Comparison of ENCODE assay signal across 21 cellular contexts in the genomic region with DNA sequence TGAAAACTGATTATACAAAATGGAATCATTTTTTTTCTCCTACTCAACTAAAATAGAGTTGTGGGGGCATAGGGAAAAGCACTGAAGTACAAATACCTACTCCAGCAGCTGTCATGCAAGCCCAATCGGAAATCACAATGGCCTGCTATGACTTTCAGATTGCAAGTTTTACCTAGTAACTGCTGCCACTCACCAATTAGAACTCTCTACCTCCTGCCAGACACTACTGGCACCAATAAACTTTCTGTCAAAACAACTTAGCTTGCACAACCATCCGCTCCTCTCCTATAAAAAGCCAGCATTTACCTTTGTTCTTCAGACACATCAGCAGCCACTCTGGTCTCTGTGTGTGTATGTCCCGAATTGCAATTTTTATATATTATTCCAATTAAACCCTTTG. TPM values are rescaled to one million over a fixed set of nuclear protein-coding genes. Genes with fewer than 3 reads are reported as not detected.
DNase-seq lines count a peak whose midpoint lies in the region; ATAC-seq, FAIRE-seq and TF ChIP-seq lines count a peak whose summit lies in the region.
"Had no signal": no experiment of that assay in that cellular context is flagged by ENCODE, and none has a peak within 500 bp of the region (broad histone marks: within the 10 kb centered on the region; RNA-seq: fewer than 3 reads in every experiment).

No MANE protein-coding gene starts in this region.

- no peaks in the 10 kb centered on the region for H3K27me3 Mint-ChIP-seq in WTC11 (ENCODE audit: low read depth)

- BruUV-seq in IMR-90 (replicated peaks; lab: Mats Ljungman, UMichigan): no TSS peak

- no peak overlapping the region for H2AK5ac ChIP-seq in IMR-90 (ENCODE audit: low read depth, low read length)

- H3K36me3 Mint-ChIP-seq in WTC11: no peaks in the 10 kb centered on the region
- H3K36me3 Mint-ChIP-seq: CD4-positive, CD25-positive, alpha-beta regulatory T cell had no signal

- in situ Hi-C loops in IMR-90 (cut with MboI; ENCODE audit: low sequenced_read_pairs): no loop called here
- in situ Hi-C loops in SK-MEL-5 (cut with HindIII; ENCODE audit: low pct_unique_long_range_greater_than_20kb, low sequenced_read_pairs): no loop called here

- H3K36me3 ChIP-seq in IMR-90 (ENCODE audit: control insufficient read depth, insufficient read depth, low read length): no peaks in the 10 kb centered on the region
- no peaks in the 10 kb centered on the region for H3K36me3 ChIP-seq in upper lobe of right lung

- H3K9me1 ChIP-seq in IMR-90 (ENCODE audit: insufficient read depth, low read length): no peaks in the 10 kb centered on the region

- H3K27me3 ChIP-seq in IMR-90 (ENCODE audit: control insufficient read depth, insufficient read depth, low read length) (no peaks in the 10 kb centered on the region; the same call in 1 of the 2 replicates), upper lobe of right lung (no peaks in the 10 kb centered on the region)

- H3K9me3 Mint-ChIP-seq in WTC11: no peaks in the 10 kb centered on the region

- H3K18ac ChIP-seq in IMR-90 (ENCODE audit: low read depth, low read length): peak overlapping the region; percentile 64; the same call in 1 of the 2 replicates

- 86% methylated on average over 1 of the region's 3 CpGs; no CpG with 5 or more reads in 1 of the 2 experiments for WGBS in IMR-90 (ENCODE audit: extremely low coverage in 2 of 2, insufficient read length in 1 of 2), 2 experiments

- no peak for ATAC-seq in IMR-90 (ENCODE audit: low read depth)
- ATAC-seq in HG03457 (IDR thresholded peaks at IDR 0.05; ENCODE audit: unreplicated experiment): no peak
- ATAC-seq in WTC11: no peak
- no peak for ATAC-seq in upper lobe of right lung
- ATAC-seq: HCT116, PC-3 had no signal

- H2AFZ ChIP-seq in IMR-90 (replicated peaks; ENCODE audit: low read length, poor library complexity): no peak overlapping the region
- H2AFZ ChIP-seq: GM23248 had no signal

- H2BK120ac ChIP-seq in IMR-90 (ENCODE audit: low read depth, low read length): no peak overlapping the region

- CTCF ChIA-PET in IMR-90 (lab: Yijun Ruan, JAX): interaction anchor here (0.6 kb wide), 1 partner anchor 11 kb away, joined by 3 read pairs; no protein-coding TSS in a partner anchor
- CTCF ChIA-PET in WTC11 (lab: Charles Lee): interaction anchor here (1.9 kb wide), 1 partner anchor 9 kb away, joined by 6 read pairs; a partner anchor contains a TSS

- no peak overlapping the region for H3K14ac ChIP-seq in IMR-90 (replicated peaks; ENCODE audit: low read depth, low read length)

- no peak for TF ChIP-seq CTCF in IMR-90 (conservative IDR thresholded peaks at IDR 0.05; ENCODE audit: low read depth, low read length)
- TF ChIP-seq CTCF in fibroblast of villous mesenchyme (IDR thresholded peaks at IDR 0.05; ENCODE audit: insufficient read depth, low read depth, low read length): no peak
- no peak for TF ChIP-seq CTCF in WTC11 (IDR thresholded peaks at IDR 0.05)
- no peak for TF ChIP-seq CTCF in upper lobe of right lung (IDR thresholded peaks at IDR 0.05)

- no peak for FAIRE-seq in RCC 7860 (lab: Jason Lieb, UNC)

- no peak overlapping the region for H2BK15ac ChIP-seq in IMR-90 (ENCODE audit: low read depth, low read length)

- H3K4ac ChIP-seq in IMR-90 (ENCODE audit: low read depth, low read length): no peak overlapping the region

- H2BK20ac ChIP-seq in IMR-90 (ENCODE audit: low read depth, low read length): no peak overlapping the region

- H2AK9ac ChIP-seq in IMR-90 (replicated peaks; ENCODE audit: low read depth, low read length, poor library complexity): no peak overlapping the region

- no peak overlapping the region for H3K56ac ChIP-seq in IMR-90 (ENCODE audit: extremely low read depth, insufficient read depth, low read length)

- H4K8ac ChIP-seq in IMR-90 (ENCODE audit: low read depth in 2 of 2, low read length in 2 of 2): no peak overlapping the region

- no peak overlapping the region for H3K4me3 Mint-ChIP-seq in WTC11
- H3K4me3 Mint-ChIP-seq: CD4-positive, CD25-positive, alpha-beta regulatory T cell had no signal

- H3K27ac ChIP-seq in IMR-90 (ENCODE audit: insufficient read depth, low read length) (no peak overlapping the region), upper lobe of right lung (no peak overlapping the region)
- H3K27ac ChIP-seq: GM23248, RWPE1 had no signal

- H3K27ac Mint-ChIP-seq in WTC11: no peak overlapping the region

- H4K5ac ChIP-seq in IMR-90 (ENCODE audit: low read depth, low read length): no peak overlapping the region

- H3K79me1 ChIP-seq in IMR-90 (ENCODE audit: low read depth in 1 of 2, low read length in 2 of 2): no peaks in the 10 kb centered on the region

- H3K23ac ChIP-seq in IMR-90 (ENCODE audit: low read depth, low read length): no peak overlapping the region

- no peak overlapping the region for H2BK5ac ChIP-seq in IMR-90 (ENCODE audit: low read depth, low read length, poor library complexity, severe bottlenecking)

- no peak overlapping the region for H3K4me2 ChIP-seq in IMR-90 (ENCODE audit: low read depth, low read length)

- H3K9ac ChIP-seq in IMR-90 (ENCODE audit: low read depth, low read length): no peak overlapping the region
- H3K9ac ChIP-seq: GM23248 had no signal

- H4K91ac ChIP-seq in IMR-90 (ENCODE audit: insufficient read depth, low read depth, low read length): no peak overlapping the region

- H3K4me3 ChIP-seq in IMR-90 (ENCODE audit: insufficient read depth, low read depth, low read length): no peak overlapping the region
- no peak overlapping the region for H3K4me3 ChIP-seq in fibroblast of villous mesenchyme (ENCODE audit: low read depth, low read length)
- H3K4me3 ChIP-seq in upper lobe of right lung: no peak overlapping the region
- H3K4me3 ChIP-seq: GM23248 had no signal

- POLR2A ChIA-PET in IMR-90 (lab: Charles Lee; ENCODE audit: unreplicated experiment) (no interaction called here), WTC11 (lab: Charles Lee) (no interaction called here)

- TF ChIP-seq RAD21 in IMR-90 (IDR thresholded peaks at IDR 0.05; ENCODE audit: low read length): no peak

- dilution Hi-C loops in IMR-90 (cut with HindIII; ENCODE audit: low sequenced_read_pairs, unreplicated experiment): no loop called here

- no peak for TF ChIP-seq POLR2A in IMR-90 (IDR thresholded peaks at IDR 0.05; ENCODE audit: low read depth, low read length)

- DNase-seq in IMR-90 (no peak), SK-MEL-5 (ENCODE audit: low read depth, low spot score) (peak; percentile 36), fibroblast of villous mesenchyme (ENCODE audit: low read depth) (peak; percentile 21), WTC11 (ENCODE audit: low spot score) (no peak), RCC 7860 (ENCODE audit: low spot score) (no peak), upper lobe of right lung (no peak)
- DNase-seq: CD4-positive, CD25-positive, alpha-beta regulatory T cell; DMS79; Kasumi-1; NCI-H1092; NCI-H1436; NCI-H187 treated with DMSO at 0.1 percent for 48 hours; NCI-H2107; NCI-H446 treated with DMSO at 0.1 percent for 48 hours; NCI-H526 treated with DMSO at 0.1 percent for 48 hours; PC-3; SIG-M5 had no signal

- no peaks in the 10 kb centered on the region for H3K9me3 ChIP-seq in IMR-90 (ENCODE audit: control insufficient read depth, insufficient read depth, low read length)
- no peaks in the 10 kb centered on the region for H3K9me3 ChIP-seq in upper lobe of right lung

- H3K4me1 Mint-ChIP-seq in WTC11: 0 out of 2 replicates have a peak, but pooled peaks cover 3% of the 10 kb centered on the region
- H3K4me1 Mint-ChIP-seq: CD4-positive, CD25-positive, alpha-beta regulatory T cell had no signal

- intact Hi-C loops in IMR-90 (cut with micrococcal nuclease): no loop called here
- intact Hi-C loops in upper lobe of right lung (cut with DNase I): no loop called here

- no peaks in the 10 kb centered on the region for H4K20me1 ChIP-seq in IMR-90 (ENCODE audit: insufficient read depth, low read length)

- H3K4me1 ChIP-seq in IMR-90 (ENCODE audit: control insufficient read depth, insufficient read depth, low read length) (no peaks in the 10 kb centered on the region), upper lobe of right lung (no peaks in the 10 kb centered on the region)

TF ChIP-seq in IMR-90, 13 proteins besides CTCF, POLR2A, EP300 and RAD21:
- 0 out of 2 replicates have a peak, but pooled peaks have one; percentile 33 for TF ChIP-seq RFX5 (IDR thresholded peaks at IDR 0.05; ENCODE audit: low read depth, low read length)
- no peak for TF ChIP-seq CEBPB (IDR thresholded peaks at IDR 0.05; ENCODE audit: low read depth, low read length)

TF ChIP-seq in WTC11, 78 proteins besides CTCF, POLR2A, EP300 and RAD21 (continues in another document):
- TF ChIP-seq TEAD1 (CRISPR knock-in tag; IDR thresholded peaks at IDR 0.05): no peak
- TF ChIP-seq RORB (CRISPR knock-in tag; IDR thresholded peaks at IDR 0.05): no peak
- TF ChIP-seq ZNF232 (CRISPR knock-in tag; IDR thresholded peaks at IDR 0.05): no peak
- TF ChIP-seq, protein P1, sequence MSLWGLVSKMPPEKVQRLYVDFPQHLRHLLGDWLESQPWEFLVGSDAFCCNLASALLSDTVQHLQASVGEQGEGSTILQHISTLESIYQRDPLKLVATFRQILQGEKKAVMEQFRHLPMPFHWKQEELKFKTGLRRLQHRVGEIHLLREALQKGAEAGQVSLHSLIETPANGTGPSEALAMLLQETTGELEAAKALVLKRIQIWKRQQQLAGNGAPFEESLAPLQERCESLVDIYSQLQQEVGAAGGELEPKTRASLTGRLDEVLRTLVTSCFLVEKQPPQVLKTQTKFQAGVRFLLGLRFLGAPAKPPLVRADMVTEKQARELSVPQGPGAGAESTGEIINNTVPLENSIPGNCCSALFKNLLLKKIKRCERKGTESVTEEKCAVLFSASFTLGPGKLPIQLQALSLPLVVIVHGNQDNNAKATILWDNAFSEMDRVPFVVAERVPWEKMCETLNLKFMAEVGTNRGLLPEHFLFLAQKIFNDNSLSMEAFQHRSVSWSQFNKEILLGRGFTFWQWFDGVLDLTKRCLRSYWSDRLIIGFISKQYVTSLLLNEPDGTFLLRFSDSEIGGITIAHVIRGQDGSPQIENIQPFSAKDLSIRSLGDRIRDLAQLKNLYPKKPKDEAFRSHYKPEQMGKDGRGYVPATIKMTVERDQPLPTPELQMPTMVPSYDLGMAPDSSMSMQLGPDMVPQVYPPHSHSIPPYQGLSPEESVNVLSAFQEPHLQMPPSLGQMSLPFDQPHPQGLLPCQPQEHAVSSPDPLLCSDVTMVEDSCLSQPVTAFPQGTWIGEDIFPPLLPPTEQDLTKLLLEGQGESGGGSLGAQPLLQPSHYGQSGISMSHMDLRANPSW (CRISPR knock-in tag; conservative IDR thresholded peaks at IDR 0.05; ENCODE audit: low read depth): no peak

RNA-seq across cellular contexts. Expression of a gene that starts 9.3 kb away (rescaled TPM):
- 5.2 and 5.3 TPM in 2 replicates for total RNA-seq in IMR-90 (2012; rRNA removed)
- polyA plus RNA-seq in IMR-90 (2012; rRNA removed): 1.4 and 1.9 TPM in 2 replicates
- 0.42 and 0.45 TPM in 2 replicates for polyA plus RNA-seq in IMR-90 (2012; cell fraction: cytosol; rRNA removed)
- 0.39 and 1.9 TPM in 2 replicates for polyA plus RNA-seq in IMR-90 (2012; cell fraction: nucleus; rRNA removed; ENCODE audit: low replicate concordance)
- total RNA-seq in SK-MEL-5 (2014; rRNA removed; shearing (Covaris generic)): not detected in 2 replicates
- not detected in 2 replicates for polyA plus RNA-seq in SK-MEL-5 (2015; cell fraction: cytosol; rRNA removed)
- not detected in 2 replicates for polyA plus RNA-seq in SK-MEL-5 (2015; cell fraction: nucleus; rRNA removed)
- 28.3 and 37.6 TPM in 2 replicates for total RNA-seq in fibroblast of villous mesenchyme
- 4.2 to 8.0 TPM (median 5.0 TPM) in 3 replicates for total RNA-seq in WTC11 (2021)
- total RNA-seq in upper lobe of right lung: 1.6 TPM
- total RNA-seq: CD4-positive, CD25-positive, alpha-beta regulatory T cell had no signal
- polyA plus RNA-seq: CD4-positive, CD25-positive, alpha-beta regulatory T cell had no signal

Comparison
In these comparisons a context has a peak if more than half of its experiments do, and no peak if none do; other contexts are left out.
1. DNase-seq: peak in SK-MEL-5 (single experiment) and fibroblast of villous mesenchyme (single experiment); none in IMR-90 (single experiment), WTC11 (single experiment), RCC 7860 (single experiment) and upper lobe of right lung (single experiment).